Comparison of ENCODE assay signal across 31 cellular contexts in genomic region chr16:50490828-50491227, GRCh38.
"Had no signal": no experiment of that assay in that cellular context is flagged by ENCODE, and none has a peak within 500 bp of the region (broad histone marks: within the 10 kb centered on the region; RNA-seq: fewer than 3 reads in every experiment).

No MANE protein-coding gene starts in this region.

- H3K27ac Mint-ChIP-seq: activated CD4-positive, alpha-beta T cell treated with anti-CD3 and anti-CD28 coated beads, Interleukin-2, amount 10 ng/mL, durations not matched to agents 24 days and 14 days; activated naive CD4-positive, alpha-beta T cell treated with anti-CD3 and anti-CD28 coated beads, Interleukin-2, amount 10 ng/mL, durations not matched to agents 7 days and 5 days; activated naive CD8-positive, alpha-beta T cell; activated naive CD8-positive, alpha-beta T cell treated with anti-CD3 and anti-CD28 coated beads, Interleukin-2, amount 50 U/mL, for 24 hours; brain; T-helper 1 cell treated with Interleukin-12 subunit alpha and Interleukin-12 subunit beta and Interleukin-4 antibody, amounts not matched to agents 30 μg/mL and 1 μg/mL, for 36 hours; T-helper 2 cell treated with Interferon-gamma antibody and Interleukin-4, amounts not matched to agents 5 μg/mL and 100 μg/mL, for 36 hours had no signal

- H3K4me2 ChIP-seq: PC-9 had no signal

- H3K27ac ChIP-seq: PC-9, RWPE1 had no signal

- H3K36me3 Mint-ChIP-seq: activated naive CD4-positive, alpha-beta T cell treated with anti-CD3 and anti-CD28 coated beads, Interleukin-2, amount 10 ng/mL, durations not matched to agents 7 days and 5 days; brain had no signal

- FAIRE-seq: bronchial epithelial cell, RCC 7860, TTC549 had no signal

- H3K4me3 Mint-ChIP-seq: activated CD4-positive, alpha-beta T cell treated with anti-CD3 and anti-CD28 coated beads, Interleukin-2, amount 10 ng/mL, durations not matched to agents 24 days and 14 days; activated naive CD4-positive, alpha-beta T cell treated with anti-CD3 and anti-CD28 coated beads, Interleukin-2, amount 10 ng/mL, durations not matched to agents 7 days and 5 days; activated naive CD8-positive, alpha-beta T cell; activated naive CD8-positive, alpha-beta T cell treated with anti-CD3 and anti-CD28 coated beads, Interleukin-2, amount 50 U/mL, for 24 hours; brain; T-helper 1 cell treated with Interleukin-12 subunit alpha and Interleukin-12 subunit beta and Interleukin-4 antibody, amounts not matched to agents 30 μg/mL and 1 μg/mL, for 36 hours; T-helper 2 cell treated with Interferon-gamma antibody and Interleukin-4, amounts not matched to agents 5 μg/mL and 100 μg/mL, for 36 hours had no signal

- ATAC-seq: activated naive CD8-positive, alpha-beta T cell treated with anti-CD3 and anti-CD28 coated beads, Interleukin-2, amount 50 U/mL, for 24 hours; Right ventricle myocardium inferior had no signal

- DNase-seq: activated CD4-positive, alpha-beta T cell treated with anti-CD3 and anti-CD28 coated beads, Interleukin-2, amount 10 ng/mL, durations not matched to agents 24 days and 14 days; activated CD4-positive, alpha-beta T cell treated with anti-CD3 and anti-CD28 coated beads, Interleukin-2, amount 50 U/mL, for 4 hours; activated CD8-positive, alpha-beta memory T cell treated with anti-CD3 and anti-CD28 coated beads, Interleukin-2, amount 50 U/mL, for 4 hours; activated effector memory CD4-positive, alpha-beta T cell treated with Interleukin-2 at 50 U/mL for 16 hours; activated naive CD4-positive, alpha-beta T cell treated with anti-CD3 and anti-CD28 coated beads, Interleukin-2, amount 10 ng/mL, durations not matched to agents 7 days and 5 days; activated naive CD8-positive, alpha-beta T cell treated with anti-CD3 and anti-CD28 coated beads, Interleukin-2, amount 50 U/mL, for 24 hours; anterior cingulate cortex; caudate nucleus; cerebellar nuclear complex; NCI-H1048; NCI-H1105 treated with DMSO at 0.1 percent for 48 hours; NCI-H146; NCI-H187; NCI-H2029 treated with DMSO at 0.1 percent for 48 hours; NCI-H2107; NCI-H2171; NCI-H510A; NCI-H526; NCI-H748 treated with DMSO at 0.1 percent for 48 hours; NK-92 treated with Interleukin-12 subunit alpha and Interleukin-12 subunit beta, amount 100 ng/mL, for 24 hours; PC-9; SIG-M5 had no signal

- H3K4me3 ChIP-seq: PC-9 had no signal

- H3K4me1 Mint-ChIP-seq: activated CD4-positive, alpha-beta T cell treated with anti-CD3 and anti-CD28 coated beads, Interleukin-2, amount 10 ng/mL, durations not matched to agents 24 days and 14 days; activated naive CD4-positive, alpha-beta T cell treated with anti-CD3 and anti-CD28 coated beads, Interleukin-2, amount 10 ng/mL, durations not matched to agents 7 days and 5 days; activated naive CD8-positive, alpha-beta T cell treated with anti-CD3 and anti-CD28 coated beads, Interleukin-2, amount 50 U/mL, for 24 hours; brain had no signal

- H3K9me3 Mint-ChIP-seq: activated CD4-positive, alpha-beta T cell treated with anti-CD3 and anti-CD28 coated beads, Interleukin-2, amount 10 ng/mL, durations not matched to agents 24 days and 14 days; activated naive CD4-positive, alpha-beta T cell treated with anti-CD3 and anti-CD28 coated beads, Interleukin-2, amount 10 ng/mL, durations not matched to agents 7 days and 5 days; activated naive CD8-positive, alpha-beta T cell treated with anti-CD3 and anti-CD28 coated beads, Interleukin-2, amount 50 U/mL, for 24 hours; T-helper 1 cell treated with Interleukin-12 subunit alpha and Interleukin-12 subunit beta and Interleukin-4 antibody, amounts not matched to agents 30 μg/mL and 1 μg/mL, for 36 hours; T-helper 2 cell treated with Interferon-gamma antibody and Interleukin-4, amounts not matched to agents 5 μg/mL and 100 μg/mL, for 36 hours had no signal

- H2AFZ ChIP-seq: PC-9 had no signal
